ENCODE assay signal across 20 cellular contexts in genomic region chr11:22785251-22785650, GRCh38. TPM values are rescaled to one million over a fixed set of nuclear protein-coding genes. Genes with fewer than 3 reads are reported as not detected.
DNase-seq lines count a peak whose midpoint lies in the region; ATAC-seq and TF ChIP-seq lines count a peak whose summit lies in the region.
"Had no signal": no experiment of that assay in that cellular context is flagged by ENCODE, and none has a peak within 500 bp of the region (broad histone marks: within the 10 kb centered on the region; RNA-seq: fewer than 3 reads in every experiment).

No MANE protein-coding gene starts in this region.

- no peak overlapping the region for H3K23ac ChIP-seq in IMR-90 (ENCODE audit: low read depth, low read length)

- H3K4me1 ChIP-seq in A673 (ENCODE audit: insufficient read depth, low read length, poor library complexity, severe bottlenecking) (peaks cover 12% of the 10 kb centered on the region), IMR-90 (ENCODE audit: control insufficient read depth, insufficient read depth, low read length) (no peaks in the 10 kb centered on the region)

- no peak overlapping the region for H3K18ac ChIP-seq in IMR-90 (ENCODE audit: low read depth, low read length)

- H3K4me2 ChIP-seq in IMR-90 (ENCODE audit: low read depth, low read length), result no peak overlapping the region
- H3K4me2 ChIP-seq: smooth muscle cell had no signal

- H2AK5ac ChIP-seq in IMR-90 (ENCODE audit: low read depth, low read length), result no peak overlapping the region

- intact Hi-C loops in A673 (cut with micrococcal nuclease; ENCODE audit: unreplicated experiment) (loop anchor here (5.0 kb wide), 3 partner anchors 158 to 538 kb away; partner anchors contain the start of gene FANCF), IMR-90 (cut with micrococcal nuclease) (no loop called here)

- no peak overlapping the region for H2BK5ac ChIP-seq in IMR-90 (ENCODE audit: low read depth, low read length, poor library complexity, severe bottlenecking)

- POLR2A ChIA-PET in A673 (lab: Charles Lee; ENCODE audit: low non-redundant PET) (no interaction called here), IMR-90 (lab: Charles Lee; ENCODE audit: unreplicated experiment) (no interaction called here)

- H4K5ac ChIP-seq in IMR-90 (ENCODE audit: low read depth, low read length), result no peak overlapping the region

- dilution Hi-C loops in IMR-90 (cut with HindIII; ENCODE audit: low sequenced_read_pairs, unreplicated experiment), result no loop called here

- no peak overlapping the region for H4K8ac ChIP-seq in IMR-90 (ENCODE audit: low read depth in 2 of 2, low read length in 2 of 2)

- H3K9me3 ChIP-seq in A673 (ENCODE audit: low read depth, low read length, poor library complexity, severe bottlenecking) (no peaks in the 10 kb centered on the region), IMR-90 (ENCODE audit: control insufficient read depth, insufficient read depth, low read length) (no peaks in the 10 kb centered on the region)
- H3K9me3 ChIP-seq: upper lobe of left lung had no signal

- H3K9ac ChIP-seq in IMR-90 (ENCODE audit: low read depth, low read length), result no peak overlapping the region

- no peak overlapping the region for H2BK20ac ChIP-seq in IMR-90 (ENCODE audit: low read depth, low read length)

- H3K9me1 ChIP-seq in IMR-90 (ENCODE audit: insufficient read depth, low read length), result no peaks in the 10 kb centered on the region

- no peak for TF ChIP-seq CTCF in A673 (conservative IDR thresholded peaks at IDR 0.05; ENCODE audit: low read depth, low read length)
- no peak for TF ChIP-seq CTCF in IMR-90 (conservative IDR thresholded peaks at IDR 0.05; ENCODE audit: low read depth, low read length)
- no peak for TF ChIP-seq CTCF in astrocyte of the spinal cord (IDR thresholded peaks at IDR 0.05; ENCODE audit: low read depth, low read length)

- H3K56ac ChIP-seq in IMR-90 (ENCODE audit: extremely low read depth, insufficient read depth, low read length), result no peak overlapping the region

- H4K20me1 ChIP-seq in IMR-90 (ENCODE audit: insufficient read depth, low read length), result no peaks in the 10 kb centered on the region

- H3K27me3 ChIP-seq in A673 (replicated peaks; ENCODE audit: insufficient read depth, low read depth, low read length, poor library complexity), result no peaks in the 10 kb centered on the region
- H3K27me3 ChIP-seq in IMR-90 (ENCODE audit: control insufficient read depth, insufficient read depth, low read length), result no peaks in the 10 kb centered on the region
- H3K27me3 ChIP-seq: upper lobe of left lung had no signal

- H2BK120ac ChIP-seq in IMR-90 (ENCODE audit: low read depth, low read length), result no peak overlapping the region

- BruUV-seq in A673 (replicated peaks; lab: Mats Ljungman, UMichigan) (no TSS peak), IMR-90 (replicated peaks; lab: Mats Ljungman, UMichigan) (no TSS peak)

- H3K27ac ChIP-seq in A673 (ENCODE audit: low read depth, low read length, poor library complexity, severe bottlenecking), result peak overlapping the region; percentile 42
- no peak overlapping the region for H3K27ac ChIP-seq in IMR-90 (ENCODE audit: insufficient read depth, low read length)
- H3K27ac ChIP-seq: upper lobe of left lung had no signal

- in situ Hi-C loops in IMR-90 (cut with MboI; ENCODE audit: low sequenced_read_pairs), result loop anchor here (10.0 kb wide), 1 partner anchor 450 kb away; the partner anchor contains the start of gene SLC17A6
- in situ Hi-C loops in astrocyte of the spinal cord (cut with HindIII; ENCODE audit: low sequenced_read_pairs), result no loop called here

- H3K36me3 ChIP-seq in A673 (ENCODE audit: insufficient read depth, low read length, poor library complexity, severe bottlenecking) (no peaks in the 10 kb centered on the region), IMR-90 (ENCODE audit: control insufficient read depth, insufficient read depth, low read length) (no peaks in the 10 kb centered on the region)
- H3K36me3 ChIP-seq: upper lobe of left lung had no signal

- no peak overlapping the region for H2AFZ ChIP-seq in IMR-90 (replicated peaks; ENCODE audit: low read length, poor library complexity)

- H3K4me3 ChIP-seq in A673 (ENCODE audit: low read depth, low read length, poor library complexity, severe bottlenecking), result no peak overlapping the region
- no peak overlapping the region for H3K4me3 ChIP-seq in IMR-90 (ENCODE audit: insufficient read depth, low read depth, low read length)
- H3K4me3 ChIP-seq in astrocyte of the spinal cord (ENCODE audit: low read depth, low read length), result no peak overlapping the region
- H3K4me3 ChIP-seq: smooth muscle cell, upper lobe of left lung had no signal

- peak; percentile 66 for DNase-seq in A673 (ENCODE audit: low spot score)
- peak; percentile 57 for DNase-seq in IMR-90
- peak; percentile 18 for DNase-seq in astrocyte of the spinal cord (ENCODE audit: low read depth, low spot score)
- DNase-seq in iris pigment epithelial cell (ENCODE audit: low read depth), result peak; percentile 22
- no peak for DNase-seq in mucosa of gallbladder (ENCODE audit: low spot score)
- DNase-seq in DMS153 (lab: John Stamatoyannopoulos, UW), result no peak
- no peak for DNase-seq in NCI-H2081 (lab: John Stamatoyannopoulos, UW)
- DNase-seq: activated CD4-positive, alpha-beta T cell treated with anti-CD3 and anti-CD28 coated beads, Interleukin-2, amount 50 U/mL, for 4 hours; activated naive CD8-positive, alpha-beta T cell treated with anti-CD3 and anti-CD28 coated beads, Interleukin-2, amount 50 U/mL, for 24 hours; activated T-cell treated with anti-CD3 and anti-CD28 coated beads, Interleukin-2, amount 50 U/mL, for 72 hours; GDM1; H7; hippocampal formation; left cardiac atrium; NCI-H2081 treated with DMSO at 0.1 percent for 48 hours; upper lobe of left lung had no signal

- no peak overlapping the region for H2BK15ac ChIP-seq in IMR-90 (ENCODE audit: low read depth, low read length)

- H4K91ac ChIP-seq in IMR-90 (ENCODE audit: insufficient read depth, low read depth, low read length), result no peak overlapping the region

- no peak for TF ChIP-seq RAD21 in IMR-90 (IDR thresholded peaks at IDR 0.05; ENCODE audit: low read length)

- H3K14ac ChIP-seq in IMR-90 (replicated peaks; ENCODE audit: low read depth, low read length), result no peak overlapping the region

- H3K79me1 ChIP-seq in IMR-90 (ENCODE audit: low read depth in 1 of 2, low read length in 2 of 2), result no peaks in the 10 kb centered on the region

- H2AK9ac ChIP-seq in IMR-90 (replicated peaks; ENCODE audit: low read depth, low read length, poor library complexity), result no peak overlapping the region

- H3K4ac ChIP-seq in IMR-90 (ENCODE audit: low read depth, low read length), result no peak overlapping the region

- CTCF ChIA-PET in A673 (lab: Charles Lee) (no interaction called here), IMR-90 (lab: Yijun Ruan, JAX) (no interaction called here)

- TF ChIP-seq POLR2A in IMR-90 (IDR thresholded peaks at IDR 0.05; ENCODE audit: low read depth, low read length), result no peak

- ATAC-seq in IMR-90 (ENCODE audit: low read depth) (no peak), HG03565 (IDR thresholded peaks at IDR 0.05; ENCODE audit: unreplicated experiment) (no peak)
- ATAC-seq: activated naive CD8-positive, alpha-beta T cell treated with anti-CD3 and anti-CD28 coated beads, Interleukin-2, amount 50 U/mL, for 24 hours; activated T-cell treated with anti-CD3 and anti-CD28 coated beads, Interleukin-2, amount 50 U/mL, for 72 hours; HepG2; stimulated activated memory B cell treated with anti-CD40 and anti-IgM and Interleukin-4, amounts not matched to agents 10 μg/mL and 1 μg/mL and 100 μg/mL, for 72 hours had no signal

TF ChIP-seq in IMR-90, 13 proteins besides CTCF, POLR2A, EP300 and RAD21:
- TF ChIP-seq BHLHE40 (IDR thresholded peaks at IDR 0.05; ENCODE audit: low read depth, low read length) (no peak), CHD1 (IDR thresholded peaks at IDR 0.05; ENCODE audit: low read depth, low read length) (no peak), CEBPB (IDR thresholded peaks at IDR 0.05; ENCODE audit: low read depth, low read length) (no peak), NFE2L2 (IDR thresholded peaks at IDR 0.05; ENCODE audit: low read depth, low read length) (no peak), SMC3 (IDR thresholded peaks at IDR 0.05; ENCODE audit: low read depth, low read length) (no peak), FOS (IDR thresholded peaks at IDR 0.05; ENCODE audit: low read depth, low read length) (no peak), MXI1 (IDR thresholded peaks at IDR 0.05; ENCODE audit: borderline replicate concordance, low read depth, low read length) (no peak), MAZ (IDR thresholded peaks at IDR 0.05; ENCODE audit: borderline replicate concordance, low read depth, low read length) (no peak), MAFK (IDR thresholded peaks at IDR 0.05; ENCODE audit: low read depth, low read length) (no peak)
- TF ChIP-seq, protein P1, sequence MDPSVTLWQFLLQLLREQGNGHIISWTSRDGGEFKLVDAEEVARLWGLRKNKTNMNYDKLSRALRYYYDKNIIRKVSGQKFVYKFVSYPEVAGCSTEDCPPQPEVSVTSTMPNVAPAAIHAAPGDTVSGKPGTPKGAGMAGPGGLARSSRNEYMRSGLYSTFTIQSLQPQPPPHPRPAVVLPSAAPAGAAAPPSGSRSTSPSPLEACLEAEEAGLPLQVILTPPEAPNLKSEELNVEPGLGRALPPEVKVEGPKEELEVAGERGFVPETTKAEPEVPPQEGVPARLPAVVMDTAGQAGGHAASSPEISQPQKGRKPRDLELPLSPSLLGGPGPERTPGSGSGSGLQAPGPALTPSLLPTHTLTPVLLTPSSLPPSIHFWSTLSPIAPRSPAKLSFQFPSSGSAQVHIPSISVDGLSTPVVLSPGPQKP (IDR thresholded peaks at IDR 0.05; ENCODE audit: borderline replicate concordance, low read depth, low read length), result no peak
- TF ChIP-seq, protein P2, sequence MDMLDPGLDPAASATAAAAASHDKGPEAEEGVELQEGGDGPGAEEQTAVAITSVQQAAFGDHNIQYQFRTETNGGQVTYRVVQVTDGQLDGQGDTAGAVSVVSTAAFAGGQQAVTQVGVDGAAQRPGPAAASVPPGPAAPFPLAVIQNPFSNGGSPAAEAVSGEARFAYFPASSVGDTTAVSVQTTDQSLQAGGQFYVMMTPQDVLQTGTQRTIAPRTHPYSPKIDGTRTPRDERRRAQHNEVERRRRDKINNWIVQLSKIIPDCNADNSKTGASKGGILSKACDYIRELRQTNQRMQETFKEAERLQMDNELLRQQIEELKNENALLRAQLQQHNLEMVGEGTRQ (IDR thresholded peaks at IDR 0.05; ENCODE audit: low read depth, low read length), result no peak

RNA-seq across cellular contexts. Expression of gene SVIP, which starts 44.4 kb away (rescaled TPM):
- total RNA-seq in A673 (2021) (39.2 and 46.2 TPM in 2 replicates), IMR-90 (2012; rRNA removed) (2.0 and 6.1 TPM in 2 replicates), mucosa of gallbladder (34.8 TPM)
- 5.5 and 6.8 TPM in 2 replicates for polyA plus RNA-seq in IMR-90 (2012; rRNA removed)
- polyA plus RNA-seq in IMR-90 (2012; cell fraction: cytosol; rRNA removed), result 0.34 and 0.73 TPM in 2 replicates
- polyA plus RNA-seq in IMR-90 (2012; cell fraction: nucleus; rRNA removed; ENCODE audit: low replicate concordance), result 0.22 and 1.3 TPM in 2 replicates

Comparison
In these comparisons a context has a peak if more than half of its experiments do, and no peak if none do; other contexts are left out.
1. DNase-seq: peak in A673 (single experiment), IMR-90 (single experiment), astrocyte of the spinal cord (single experiment) and iris pigment epithelial cell (single experiment); none in mucosa of gallbladder (single experiment), DMS153 (single experiment) and NCI-H2081 (0 of 2).